23 cellular contexts compared by ENCODE assay signal in the genomic region with DNA sequence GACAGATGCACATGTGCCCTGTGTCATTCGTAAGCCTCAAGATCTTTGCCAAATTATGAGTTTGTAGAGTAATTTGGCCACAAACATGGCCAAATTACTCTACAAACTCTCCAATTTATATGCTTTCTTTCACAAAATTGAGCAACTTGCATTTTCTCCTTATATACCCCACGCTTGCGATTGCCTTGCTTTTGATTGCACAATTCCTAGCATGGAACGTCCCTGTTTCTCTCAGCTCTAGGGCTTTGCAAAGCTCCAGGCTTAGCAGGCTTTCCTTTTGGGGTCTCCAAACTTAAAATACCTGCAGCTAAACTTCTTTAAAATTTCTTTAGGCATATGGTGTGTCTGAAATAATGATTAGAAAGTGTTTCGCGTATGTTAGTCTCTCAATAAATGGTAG. TPM values are rescaled to one million over a fixed set of nuclear protein-coding genes. Genes with fewer than 3 reads are reported as not detected.
DNase-seq lines count a peak whose midpoint lies in the region; ATAC-seq, FAIRE-seq and TF ChIP-seq lines count a peak whose summit lies in the region.
"Had no signal": no experiment of that assay in that cellular context is flagged by ENCODE, and none has a peak within 500 bp of the region (broad histone marks: within the 10 kb centered on the region; RNA-seq: fewer than 3 reads in every experiment).

No MANE protein-coding gene starts in this region.

- no peak for TF ChIP-seq EP300 in HepG2 (IDR thresholded peaks at IDR 0.05; ENCODE audit: low read depth in 2 of 2, low read length in 2 of 2)
- no peak for TF ChIP-seq EP300 in HepG2 (CRISPR knock-in tag; IDR thresholded peaks at IDR 0.05; ENCODE audit: borderline replicate concordance)

- peaks cover 17% of the 10 kb centered on the region for H3K27me3 Mint-ChIP-seq in T-helper 17 cell
- H3K27me3 Mint-ChIP-seq: CD4-positive, alpha-beta T cell had no signal

- H3K4me3 ChIP-seq in HepG2 (replicated peaks in 1 of 3; ENCODE audit: insufficient read depth in 1 of 3, low read depth in 2 of 3, low read length in 3 of 3) (no peak overlapping the region), right lobe of liver (no peak overlapping the region), mammary epithelial cell (replicated peaks in 1 of 3; ENCODE audit: insufficient read depth in 1 of 3, low read depth in 2 of 3, low read length in 3 of 3) (no peak overlapping the region)
- H3K4me3 ChIP-seq: gastrocnemius medialis, left ventricle myocardium inferior, pancreas, right atrium auricular region, thoracic aorta had no signal

- no peak overlapping the region for H3K9ac ChIP-seq in HepG2 (ENCODE audit: insufficient read depth, low read depth, low read length)
- H3K9ac ChIP-seq in mammary epithelial cell (ENCODE audit: insufficient read depth, low read length) = no peak overlapping the region

- H3K36me3 Mint-ChIP-seq in T-helper 17 cell (ENCODE audit: low read depth) = peaks cover 2% of the 10 kb centered on the region

- POLR2A ChIA-PET in HepG2 (lab: Yijun Ruan, JAX) = no interaction called here

- 48% methylated on average over 6 of the region's 6 CpGs for WGBS in HepG2 (ENCODE audit: low lambda C conversion rate)
- 89% methylated on average over 4 of the region's 6 CpGs for WGBS in right lobe of liver (ENCODE audit: insufficient coverage, low coverage, low lambda C conversion rate, missing lambda C conversion rate)
- WGBS in mammary epithelial cell (ENCODE audit: low coverage, missing lambda C conversion rate) = 99% methylated on average over 6 of the region's 6 CpGs

- H3K27ac Mint-ChIP-seq in T-helper 17 cell = peak overlapping the region; percentile 84
- H3K27ac Mint-ChIP-seq: CD4-positive, alpha-beta T cell; nephron had no signal

- H3K4me1 ChIP-seq in HepG2 (ENCODE audit: insufficient read depth, low read length) (no peaks in the 10 kb centered on the region), right lobe of liver (no peaks in the 10 kb centered on the region), mammary epithelial cell (ENCODE audit: insufficient read depth, low read length) (peaks cover 27% of the 10 kb centered on the region)
- H3K4me1 ChIP-seq: gastrocnemius medialis, left ventricle myocardium inferior, pancreas, right atrium auricular region had no signal

- FAIRE-seq in HepG2 (lab: Jason Lieb, UNC) (no peak), urothelium cell line (lab: Jason Lieb, UNC) (no peak)
- FAIRE-seq: endometrium, pancreas had no signal

- DNase-seq in HepG2 (ENCODE audit: low spot score) (no peak), right lobe of liver (no peak), T-helper 17 cell (no peak), mammary epithelial cell (no peak), urothelium cell line (ENCODE audit: low spot score) (no peak)
- DNase-seq: gastrocnemius medialis, H7, hippocampal formation, Karpas-422, left ventricle myocardium inferior, midbrain, NCI-H2081, NCI-H82, OCI-M1, pancreas had no signal

- no peaks in the 10 kb centered on the region for H3K27me3 ChIP-seq in HepG2 (ENCODE audit: control insufficient read depth in 1 of 2, insufficient read depth in 2 of 2, low read length in 2 of 2)
- H3K27me3 ChIP-seq in right lobe of liver = no peaks in the 10 kb centered on the region
- H3K27me3 ChIP-seq in mammary epithelial cell (ENCODE audit: insufficient read depth, low read length) = no peaks in the 10 kb centered on the region
- H3K27me3 ChIP-seq: pancreas, right atrium auricular region had no signal

- H3K79me2 ChIP-seq in HepG2 (ENCODE audit: insufficient read depth, low read length) (no peaks in the 10 kb centered on the region), mammary epithelial cell (ENCODE audit: insufficient read depth, low read length) (no peaks in the 10 kb centered on the region)

- BruUV-seq in HepG2 (replicated peaks; lab: Mats Ljungman, UMichigan) (no TSS peak), mammary epithelial cell (replicated peaks; lab: Mats Ljungman, UMichigan) (no TSS peak)

- intact Hi-C loops in HepG2 (cut with micrococcal nuclease; ENCODE audit: unreplicated experiment) = no loop called here
- intact Hi-C loops in right lobe of liver (cut with DNase I) = no loop called here
- intact Hi-C loops in mammary epithelial cell (cut with micrococcal nuclease) = no loop called here

- H3K27ac ChIP-seq in HepG2 (ENCODE audit: extremely low read length, insufficient read depth, low read length) (no peak overlapping the region), right lobe of liver (no peak overlapping the region), mammary epithelial cell (ENCODE audit: insufficient read depth, low read depth, low read length) (peak overlapping the region; percentile 43)
- H3K27ac ChIP-seq: gastrocnemius medialis, left ventricle myocardium inferior, pancreas, right atrium auricular region, thoracic aorta had no signal

- TF ChIP-seq POLR2A in HepG2 (IDR thresholded peaks at IDR 0.05; ENCODE audit: insufficient read depth in 1 of 2, low read depth in 2 of 2, low read length in 2 of 2) (no peak), right lobe of liver (IDR thresholded peaks at IDR 0.05) (no peak)

- H3K4me2 ChIP-seq in HepG2 (ENCODE audit: low read depth, low read length) = no peak overlapping the region
- H3K4me2 ChIP-seq in mammary epithelial cell (ENCODE audit: insufficient read depth, low read depth, low read length) = no peak overlapping the region

- TF ChIP-seq CTCF in HepG2 (CRISPR knock-in tag; IDR thresholded peaks at IDR 0.05) (no peak), right lobe of liver (IDR thresholded peaks at IDR 0.05) (no peak), mammary epithelial cell (conservative IDR thresholded peaks at IDR 0.05 in 1 of 2, IDR thresholded peaks at IDR 0.05 in 1 of 2; ENCODE audit: extremely low read depth in 1 of 2, insufficient read depth in 1 of 2, low read depth in 1 of 2, low read length in 2 of 2) (no peak)

- no peak overlapping the region for H2AFZ ChIP-seq in HepG2 (ENCODE audit: low read length)
- no peak overlapping the region for H2AFZ ChIP-seq in mammary epithelial cell (ENCODE audit: low read depth, low read length)

- no peak for TF ChIP-seq RAD21 in HepG2 (CRISPR knock-in tag; IDR thresholded peaks at IDR 0.05)

- H3K4me1 Mint-ChIP-seq in T-helper 17 cell = peaks cover 21% of the 10 kb centered on the region
- H3K4me1 Mint-ChIP-seq: nephron had no signal

- ATAC-seq in HepG2 (no peak), right lobe of liver (no peak), T-helper 17 cell (no peak), GM19452 (IDR thresholded peaks at IDR 0.05; ENCODE audit: unreplicated experiment) (no peak), HG03095 (IDR thresholded peaks at IDR 0.05; ENCODE audit: unreplicated experiment) (no peak)
- ATAC-seq: gastrocnemius medialis, pancreas had no signal

- in situ Hi-C loops in HepG2 (cut with HindIII; ENCODE audit: extremely low pct_ligation_motif_present, low pct_unique_long_range_greater_than_20kb) (no loop called here), mammary epithelial cell (cut with MboI; ENCODE audit: low sequenced_read_pairs in 2 of 2) (no loop called here)

- H3K36me3 ChIP-seq in HepG2 (replicated peaks in 1 of 2; ENCODE audit: control insufficient read depth in 1 of 2, insufficient read depth in 2 of 2, low read length in 2 of 2) (no peaks in the 10 kb centered on the region), right lobe of liver (no peaks in the 10 kb centered on the region), mammary epithelial cell (ENCODE audit: insufficient read depth, low read length) (no peaks in the 10 kb centered on the region)
- H3K36me3 ChIP-seq: gastrocnemius medialis, left ventricle myocardium inferior, pancreas, right atrium auricular region, thoracic aorta had no signal

- CTCF ChIA-PET in HepG2 (lab: Yijun Ruan, JAX; ENCODE audit: low intra/inter-chr PET ratio, low total read pairs) = no interaction called here
- CTCF ChIA-PET in mammary epithelial cell (lab: Charles Lee; ENCODE audit: low non-redundant PET) = no interaction called here

- H4K20me1 ChIP-seq in HepG2 (ENCODE audit: insufficient read depth, low read length) (no peaks in the 10 kb centered on the region), mammary epithelial cell (ENCODE audit: insufficient read depth, low read length) (no peaks in the 10 kb centered on the region)

- H3K4me3 Mint-ChIP-seq in T-helper 17 cell = no peak overlapping the region
- H3K4me3 Mint-ChIP-seq: CD4-positive, alpha-beta T cell; nephron had no signal

- H3K9me3 ChIP-seq in HepG2 (ENCODE audit: low read length) (no peaks in the 10 kb centered on the region), right lobe of liver (no peaks in the 10 kb centered on the region), T-helper 17 cell (ENCODE audit: control insufficient read depth, low read length, poor library complexity, severe bottlenecking) (no peaks in the 10 kb centered on the region), mammary epithelial cell (replicated peaks; ENCODE audit: insufficient read depth, low read length) (no peaks in the 10 kb centered on the region)
- H3K9me3 ChIP-seq: gastrocnemius medialis, left ventricle myocardium inferior, pancreas, right atrium auricular region, thoracic aorta had no signal

- dilution Hi-C loops in mammary epithelial cell (cut with HindIII; ENCODE audit: low sequenced_read_pairs) = no loop called here

RNA-seq across cellular contexts. Expression of gene MAF, which starts 28.5 kb away (rescaled TPM):
- total RNA-seq in HepG2 (2016; rRNA removed; fragmentation: Illumina TruSeq; extraction: Trizol) (0.10 and 0.31 TPM in 2 replicates), right lobe of liver (10 to 100 TPM; 19.0 to 43.8 (median 27.7) TPM), T-helper 17 cell (100 to 1,000 TPM; 130 to 139 TPM), mammary epithelial cell (10 to 100 TPM; 10.3 to 27.0 TPM)
- under 0.01 and 0.10 TPM in 2 replicates for total RNA-seq in HepG2 (2016; cell fraction: cytosol; rRNA removed; fragmentation: Illumina TruSeq; extraction: Trizol; ENCODE audit: low read depth)
- total RNA-seq in HepG2 (2016; cell fraction: insoluble cytoplasmic fraction; rRNA removed; fragmentation: Illumina TruSeq; extraction: Trizol) = 0.15 and 0.30 TPM in 2 replicates
- total RNA-seq in HepG2 (2016; cell fraction: membrane; rRNA removed; fragmentation: Illumina TruSeq; extraction: Trizol) = 0.06 and 0.14 TPM in 2 replicates
- total RNA-seq in HepG2 (2016; cell fraction: nucleus; rRNA removed; fragmentation: Illumina TruSeq; extraction: Trizol) = 0.47 and 0.65 TPM in 2 replicates
- polyA plus RNA-seq in HepG2 (2011; rRNA removed) (0.07 and 0.13 TPM in 2 replicates), mammary epithelial cell (3.2 TPM)
- 0.01 and 0.09 TPM in 2 replicates for polyA plus RNA-seq in HepG2 (2011; cell fraction: cytosol; rRNA removed)
- 0.18 and 0.31 TPM in 2 replicates for polyA plus RNA-seq in HepG2 (2011; cell fraction: nucleus; rRNA removed)
- polyA plus RNA-seq in HepG2 (2012) = 0.03 and 0.04 TPM in 2 replicates
- not detected in 2 replicates for polyA plus RNA-seq in HepG2 (2016; cell fraction: cytosol; fragmentation: Illumina TruSeq; extraction: Trizol; ENCODE audit: low read depth)
- polyA plus RNA-seq in HepG2 (2016; cell fraction: insoluble cytoplasmic fraction; fragmentation: Illumina TruSeq; extraction: Trizol; ENCODE audit: low read depth) = 0.25 and 0.30 TPM in 2 replicates
- 0.08 and 0.10 TPM in 2 replicates for polyA plus RNA-seq in HepG2 (2016; cell fraction: membrane; fragmentation: Illumina TruSeq; extraction: Trizol; ENCODE audit: low read depth)
- 0.51 and 0.52 TPM in 2 replicates for polyA plus RNA-seq in HepG2 (2016; cell fraction: nucleus; fragmentation: Illumina TruSeq; extraction: Trizol; ENCODE audit: insufficient read depth, low read depth)
- polyA minus RNA-seq in HepG2 (2011; rRNA and poly(A)+ RNA removed; ENCODE audit: low replicate concordance) = 0.12 TPM in 1 of 2 replicates, not detected in the other
- polyA minus RNA-seq in HepG2 (2011; cell fraction: cytosol; rRNA and poly(A)+ RNA removed) = 0.20 and 0.35 TPM in 2 replicates
- polyA minus RNA-seq in HepG2 (2011; cell fraction: nucleus; rRNA and poly(A)+ RNA removed) = 0.25 and 0.26 TPM in 2 replicates
- polyA minus RNA-seq in mammary epithelial cell = 3.1 TPM
- total RNA-seq: HT1080 had no signal

Comparison
In these comparisons a context has a peak if more than half of its experiments do, and no peak if none do; other contexts are left out.
1. RNA of gene MAF, which starts 28.5 kb away (total RNA-seq): 130 to 139 TPM in T-helper 17 cell, 19.0 to 43.8 TPM in right lobe of liver and 10.3 to 27.0 TPM in mammary epithelial cell; under 0.01 to 0.65 TPM in HepG2; every median in the first group is over 4 times any median in the second.